Comparison of ENCODE assay signal across 1 cellular context in the genomic region with DNA sequence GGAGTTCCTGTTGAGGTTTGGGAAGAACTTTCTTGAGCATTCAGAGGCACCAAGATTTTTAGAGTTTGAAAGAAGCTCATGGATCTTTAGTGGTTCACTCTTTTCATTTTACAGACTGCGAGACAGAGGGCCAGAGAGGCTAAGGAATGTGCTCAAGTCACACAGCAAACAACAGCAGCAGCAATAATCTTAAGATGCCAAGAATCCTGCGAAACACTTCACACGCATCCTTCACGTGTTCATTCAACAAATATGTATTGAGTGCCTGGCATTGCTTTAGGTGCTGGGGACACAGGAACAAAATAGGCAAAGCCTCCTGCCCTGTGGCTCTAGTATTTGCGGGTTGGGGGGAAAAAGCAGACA.
TF ChIP-seq lines count a peak whose summit lies in the region.

No MANE protein-coding gene starts in this region.

TF ChIP-seq in WTC11, 78 proteins besides CTCF, POLR2A, EP300 and RAD21:
- TF ChIP-seq, protein P1, sequence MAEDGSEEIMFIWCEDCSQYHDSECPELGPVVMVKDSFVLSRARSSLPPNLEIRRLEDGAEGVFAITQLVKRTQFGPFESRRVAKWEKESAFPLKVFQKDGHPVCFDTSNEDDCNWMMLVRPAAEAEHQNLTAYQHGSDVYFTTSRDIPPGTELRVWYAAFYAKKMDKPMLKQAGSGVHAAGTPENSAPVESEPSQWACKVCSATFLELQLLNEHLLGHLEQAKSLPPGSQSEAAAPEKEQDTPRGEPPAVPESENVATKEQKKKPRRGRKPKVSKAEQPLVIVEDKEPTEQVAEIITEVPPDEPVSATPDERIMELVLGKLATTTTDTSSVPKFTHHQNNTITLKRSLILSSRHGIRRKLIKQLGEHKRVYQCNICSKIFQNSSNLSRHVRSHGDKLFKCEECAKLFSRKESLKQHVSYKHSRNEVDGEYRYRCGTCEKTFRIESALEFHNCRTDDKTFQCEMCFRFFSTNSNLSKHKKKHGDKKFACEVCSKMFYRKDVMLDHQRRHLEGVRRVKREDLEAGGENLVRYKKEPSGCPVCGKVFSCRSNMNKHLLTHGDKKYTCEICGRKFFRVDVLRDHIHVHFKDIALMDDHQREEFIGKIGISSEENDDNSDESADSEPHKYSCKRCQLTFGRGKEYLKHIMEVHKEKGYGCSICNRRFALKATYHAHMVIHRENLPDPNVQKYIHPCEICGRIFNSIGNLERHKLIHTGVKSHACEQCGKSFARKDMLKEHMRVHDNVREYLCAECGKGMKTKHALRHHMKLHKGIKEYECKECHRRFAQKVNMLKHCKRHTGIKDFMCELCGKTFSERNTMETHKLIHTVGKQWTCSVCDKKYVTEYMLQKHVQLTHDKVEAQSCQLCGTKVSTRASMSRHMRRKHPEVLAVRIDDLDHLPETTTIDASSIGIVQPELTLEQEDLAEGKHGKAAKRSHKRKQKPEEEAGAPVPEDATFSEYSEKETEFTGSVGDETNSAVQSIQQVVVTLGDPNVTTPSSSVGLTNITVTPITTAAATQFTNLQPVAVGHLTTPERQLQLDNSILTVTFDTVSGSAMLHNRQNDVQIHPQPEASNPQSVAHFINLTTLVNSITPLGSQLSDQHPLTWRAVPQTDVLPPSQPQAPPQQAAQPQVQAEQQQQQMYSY (CRISPR knock-in tag; IDR thresholded peaks at IDR 0.05): no peak
- TF ChIP-seq, protein P2, sequence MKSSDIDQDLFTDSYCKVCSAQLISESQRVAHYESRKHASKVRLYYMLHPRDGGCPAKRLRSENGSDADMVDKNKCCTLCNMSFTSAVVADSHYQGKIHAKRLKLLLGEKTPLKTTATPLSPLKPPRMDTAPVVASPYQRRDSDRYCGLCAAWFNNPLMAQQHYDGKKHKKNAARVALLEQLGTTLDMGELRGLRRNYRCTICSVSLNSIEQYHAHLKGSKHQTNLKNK (CRISPR knock-in tag; IDR thresholded peaks at IDR 0.05): no peak
- no peak for TF ChIP-seq TEAD4 (CRISPR knock-in tag; IDR thresholded peaks at IDR 0.05)
- TF ChIP-seq JAZF1 (CRISPR knock-in tag; IDR thresholded peaks at IDR 0.05): no peak
- TF ChIP-seq, protein P3, sequence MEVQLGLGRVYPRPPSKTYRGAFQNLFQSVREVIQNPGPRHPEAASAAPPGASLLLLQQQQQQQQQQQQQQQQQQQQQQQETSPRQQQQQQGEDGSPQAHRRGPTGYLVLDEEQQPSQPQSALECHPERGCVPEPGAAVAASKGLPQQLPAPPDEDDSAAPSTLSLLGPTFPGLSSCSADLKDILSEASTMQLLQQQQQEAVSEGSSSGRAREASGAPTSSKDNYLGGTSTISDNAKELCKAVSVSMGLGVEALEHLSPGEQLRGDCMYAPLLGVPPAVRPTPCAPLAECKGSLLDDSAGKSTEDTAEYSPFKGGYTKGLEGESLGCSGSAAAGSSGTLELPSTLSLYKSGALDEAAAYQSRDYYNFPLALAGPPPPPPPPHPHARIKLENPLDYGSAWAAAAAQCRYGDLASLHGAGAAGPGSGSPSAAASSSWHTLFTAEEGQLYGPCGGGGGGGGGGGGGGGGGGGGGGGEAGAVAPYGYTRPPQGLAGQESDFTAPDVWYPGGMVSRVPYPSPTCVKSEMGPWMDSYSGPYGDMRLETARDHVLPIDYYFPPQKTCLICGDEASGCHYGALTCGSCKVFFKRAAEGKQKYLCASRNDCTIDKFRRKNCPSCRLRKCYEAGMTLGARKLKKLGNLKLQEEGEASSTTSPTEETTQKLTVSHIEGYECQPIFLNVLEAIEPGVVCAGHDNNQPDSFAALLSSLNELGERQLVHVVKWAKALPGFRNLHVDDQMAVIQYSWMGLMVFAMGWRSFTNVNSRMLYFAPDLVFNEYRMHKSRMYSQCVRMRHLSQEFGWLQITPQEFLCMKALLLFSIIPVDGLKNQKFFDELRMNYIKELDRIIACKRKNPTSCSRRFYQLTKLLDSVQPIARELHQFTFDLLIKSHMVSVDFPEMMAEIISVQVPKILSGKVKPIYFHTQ (CRISPR knock-in tag; IDR thresholded peaks at IDR 0.05): no peak
- TF ChIP-seq, protein P4, sequence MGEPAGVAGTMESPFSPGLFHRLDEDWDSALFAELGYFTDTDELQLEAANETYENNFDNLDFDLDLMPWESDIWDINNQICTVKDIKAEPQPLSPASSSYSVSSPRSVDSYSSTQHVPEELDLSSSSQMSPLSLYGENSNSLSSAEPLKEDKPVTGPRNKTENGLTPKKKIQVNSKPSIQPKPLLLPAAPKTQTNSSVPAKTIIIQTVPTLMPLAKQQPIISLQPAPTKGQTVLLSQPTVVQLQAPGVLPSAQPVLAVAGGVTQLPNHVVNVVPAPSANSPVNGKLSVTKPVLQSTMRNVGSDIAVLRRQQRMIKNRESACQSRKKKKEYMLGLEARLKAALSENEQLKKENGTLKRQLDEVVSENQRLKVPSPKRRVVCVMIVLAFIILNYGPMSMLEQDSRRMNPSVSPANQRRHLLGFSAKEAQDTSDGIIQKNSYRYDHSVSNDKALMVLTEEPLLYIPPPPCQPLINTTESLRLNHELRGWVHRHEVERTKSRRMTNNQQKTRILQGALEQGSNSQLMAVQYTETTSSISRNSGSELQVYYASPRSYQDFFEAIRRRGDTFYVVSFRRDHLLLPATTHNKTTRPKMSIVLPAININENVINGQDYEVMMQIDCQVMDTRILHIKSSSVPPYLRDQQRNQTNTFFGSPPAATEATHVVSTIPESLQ (CRISPR knock-in tag; IDR thresholded peaks at IDR 0.05): no peak
- TF ChIP-seq, protein P5, sequence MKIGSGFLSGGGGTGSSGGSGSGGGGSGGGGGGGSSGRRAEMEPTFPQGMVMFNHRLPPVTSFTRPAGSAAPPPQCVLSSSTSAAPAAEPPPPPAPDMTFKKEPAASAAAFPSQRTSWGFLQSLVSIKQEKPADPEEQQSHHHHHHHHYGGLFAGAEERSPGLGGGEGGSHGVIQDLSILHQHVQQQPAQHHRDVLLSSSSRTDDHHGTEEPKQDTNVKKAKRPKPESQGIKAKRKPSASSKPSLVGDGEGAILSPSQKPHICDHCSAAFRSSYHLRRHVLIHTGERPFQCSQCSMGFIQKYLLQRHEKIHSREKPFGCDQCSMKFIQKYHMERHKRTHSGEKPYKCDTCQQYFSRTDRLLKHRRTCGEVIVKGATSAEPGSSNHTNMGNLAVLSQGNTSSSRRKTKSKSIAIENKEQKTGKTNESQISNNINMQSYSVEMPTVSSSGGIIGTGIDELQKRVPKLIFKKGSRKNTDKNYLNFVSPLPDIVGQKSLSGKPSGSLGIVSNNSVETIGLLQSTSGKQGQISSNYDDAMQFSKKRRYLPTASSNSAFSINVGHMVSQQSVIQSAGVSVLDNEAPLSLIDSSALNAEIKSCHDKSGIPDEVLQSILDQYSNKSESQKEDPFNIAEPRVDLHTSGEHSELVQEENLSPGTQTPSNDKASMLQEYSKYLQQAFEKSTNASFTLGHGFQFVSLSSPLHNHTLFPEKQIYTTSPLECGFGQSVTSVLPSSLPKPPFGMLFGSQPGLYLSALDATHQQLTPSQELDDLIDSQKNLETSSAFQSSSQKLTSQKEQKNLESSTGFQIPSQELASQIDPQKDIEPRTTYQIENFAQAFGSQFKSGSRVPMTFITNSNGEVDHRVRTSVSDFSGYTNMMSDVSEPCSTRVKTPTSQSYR (CRISPR knock-in tag; IDR thresholded peaks at IDR 0.05): no peak
- TF ChIP-seq, protein P6, sequence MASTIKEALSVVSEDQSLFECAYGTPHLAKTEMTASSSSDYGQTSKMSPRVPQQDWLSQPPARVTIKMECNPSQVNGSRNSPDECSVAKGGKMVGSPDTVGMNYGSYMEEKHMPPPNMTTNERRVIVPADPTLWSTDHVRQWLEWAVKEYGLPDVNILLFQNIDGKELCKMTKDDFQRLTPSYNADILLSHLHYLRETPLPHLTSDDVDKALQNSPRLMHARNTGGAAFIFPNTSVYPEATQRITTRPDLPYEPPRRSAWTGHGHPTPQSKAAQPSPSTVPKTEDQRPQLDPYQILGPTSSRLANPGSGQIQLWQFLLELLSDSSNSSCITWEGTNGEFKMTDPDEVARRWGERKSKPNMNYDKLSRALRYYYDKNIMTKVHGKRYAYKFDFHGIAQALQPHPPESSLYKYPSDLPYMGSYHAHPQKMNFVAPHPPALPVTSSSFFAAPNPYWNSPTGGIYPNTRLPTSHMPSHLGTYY (CRISPR knock-in tag; IDR thresholded peaks at IDR 0.05): no peak
- no peak for TF ChIP-seq CREB1 (CRISPR knock-in tag; IDR thresholded peaks at IDR 0.05)
- TF ChIP-seq HMGA2 (CRISPR knock-in tag; IDR thresholded peaks at IDR 0.05): no peak
- TF ChIP-seq, protein P7, sequence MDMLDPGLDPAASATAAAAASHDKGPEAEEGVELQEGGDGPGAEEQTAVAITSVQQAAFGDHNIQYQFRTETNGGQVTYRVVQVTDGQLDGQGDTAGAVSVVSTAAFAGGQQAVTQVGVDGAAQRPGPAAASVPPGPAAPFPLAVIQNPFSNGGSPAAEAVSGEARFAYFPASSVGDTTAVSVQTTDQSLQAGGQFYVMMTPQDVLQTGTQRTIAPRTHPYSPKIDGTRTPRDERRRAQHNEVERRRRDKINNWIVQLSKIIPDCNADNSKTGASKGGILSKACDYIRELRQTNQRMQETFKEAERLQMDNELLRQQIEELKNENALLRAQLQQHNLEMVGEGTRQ (CRISPR knock-in tag; IDR thresholded peaks at IDR 0.05): no peak
- TF ChIP-seq MXD4 (CRISPR knock-in tag; IDR thresholded peaks at IDR 0.05; ENCODE audit: borderline replicate concordance): no peak
- no peak for TF ChIP-seq ZNF138 (CRISPR knock-in tag; conservative IDR thresholded peaks at IDR 0.05)
- TF ChIP-seq TCF7 (CRISPR knock-in tag; IDR thresholded peaks at IDR 0.05; ENCODE audit: low read depth): no peak
- TF ChIP-seq RELA (CRISPR knock-in tag; IDR thresholded peaks at IDR 0.05; ENCODE audit: borderline replicate concordance): no peak
- TF ChIP-seq JUN (CRISPR knock-in tag; IDR thresholded peaks at IDR 0.05): no peak
